Comparison of ENCODE assay signal across 19 cellular contexts in the genomic region with DNA sequence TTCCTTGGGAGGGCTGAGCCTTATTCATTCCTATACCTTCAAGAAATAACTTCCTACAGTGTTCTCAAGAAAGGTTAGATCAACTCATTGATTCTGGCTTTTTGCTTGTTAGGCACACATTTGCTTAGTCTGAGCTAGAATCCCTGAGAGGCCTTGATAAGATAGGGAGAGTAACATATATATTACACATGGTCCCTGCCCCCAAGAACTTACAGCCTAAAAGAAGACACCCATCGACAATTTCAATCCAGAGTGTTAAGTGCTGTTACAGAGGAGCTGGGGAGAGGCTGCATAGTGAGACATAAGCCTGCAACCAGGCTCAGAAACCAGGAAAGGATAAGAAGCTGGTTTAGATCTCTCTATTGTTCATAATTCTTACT.
DNase-seq lines count a peak whose midpoint lies in the region; TF ChIP-seq lines count a peak whose summit lies in the region.
"Had no signal": no experiment of that assay in that cellular context is flagged by ENCODE, and none has a peak within 500 bp of the region (broad histone marks: within the 10 kb centered on the region; RNA-seq: fewer than 3 reads in every experiment).

No MANE protein-coding gene starts in this region.

- H3K18ac ChIP-seq in mesenchymal stem cell (ENCODE audit: low read depth in 1 of 2, low read length in 2 of 2): no peak overlapping the region

- no peak overlapping the region for H4K91ac ChIP-seq in mesenchymal stem cell (ENCODE audit: low read length)

- WGBS in ectodermal cell, 2 experiments: 17 to 60% methylated on average over 1 of the region's 1 CpG
- WGBS in mesenchymal stem cell: no CpG with 5 or more reads among the region's 1 CpG
- 13 to 29% methylated on average over 1 of the region's 1 CpG for WGBS in thyroid gland, 2 donors

- no peak overlapping the region for H2AFZ ChIP-seq in mesenchymal stem cell (ENCODE audit: low read depth, low read length)

- no peak overlapping the region for H2BK15ac ChIP-seq in mesenchymal stem cell (ENCODE audit: low read depth, poor library complexity, severe bottlenecking)

- no peaks in the 10 kb centered on the region for H3K9me3 ChIP-seq in WERI-Rb-1 (ENCODE audit: severe bottlenecking)
- H3K9me3 ChIP-seq in ectodermal cell (ENCODE audit: control insufficient read depth, low read length): no peaks in the 10 kb centered on the region
- H3K9me3 ChIP-seq in mesenchymal stem cell (ENCODE audit: control insufficient read depth, low read length): no peaks in the 10 kb centered on the region
- no peaks in the 10 kb centered on the region for H3K9me3 ChIP-seq in thyroid gland
- H3K9me3 ChIP-seq: body of pancreas, uterus had no signal

- H3K27ac ChIP-seq in WERI-Rb-1: peak overlapping the region; percentile 71
- H3K27ac ChIP-seq in ectodermal cell (ENCODE audit: insufficient read depth, low read depth, low read length, poor library complexity, severe bottlenecking): peak overlapping the region; percentile 0
- no peak overlapping the region for H3K27ac ChIP-seq in mesenchymal stem cell (ENCODE audit: low read length, poor library complexity, severe bottlenecking)
- peak overlapping the region; percentile 18 to 78 (median 50) for H3K27ac ChIP-seq in thyroid gland

- H3K79me1 ChIP-seq in mesenchymal stem cell (replicated peaks; ENCODE audit: low read length, poor library complexity, severe bottlenecking): no peaks in the 10 kb centered on the region

- no peak overlapping the region for H2BK120ac ChIP-seq in mesenchymal stem cell (ENCODE audit: low read depth, low read length)

- H2BK5ac ChIP-seq in mesenchymal stem cell (ENCODE audit: low read depth, low read length, poor library complexity, severe bottlenecking): no peak overlapping the region

- H3K36me3 ChIP-seq in WERI-Rb-1 (peaks cover 5% of the 10 kb centered on the region; the same call in 1 of the 2 replicates), ectodermal cell (ENCODE audit: control insufficient read depth, insufficient read depth, low read length) (peaks cover 13% of the 10 kb centered on the region), mesenchymal stem cell (ENCODE audit: control insufficient read depth in 1 of 2, insufficient read depth in 2 of 2, low read depth in 1 of 2, low read length in 2 of 2) (peaks cover 6 to 100% of the 10 kb centered on the region in 2 experiments), thyroid gland (peaks cover 61 to 71% of the 10 kb centered on the region in 2 donors)
- H3K36me3 ChIP-seq: uterus had no signal

- no peak overlapping the region for H3K23ac ChIP-seq in mesenchymal stem cell (ENCODE audit: low read length in 2 of 2)

- TF ChIP-seq POLR2A in thyroid gland (IDR thresholded peaks at IDR 0.05): no peak

- no peak overlapping the region for H2AK5ac ChIP-seq in mesenchymal stem cell (ENCODE audit: low read length, severe bottlenecking)

- no peak overlapping the region for H4K8ac ChIP-seq in mesenchymal stem cell (ENCODE audit: low read length)

- intact Hi-C loops in thyroid gland (cut with DNase I): no loop called here

- H3K4me1 ChIP-seq in ectodermal cell (ENCODE audit: control insufficient read depth, insufficient read depth, low read length) (peaks cover 27% of the 10 kb centered on the region), mesenchymal stem cell (ENCODE audit: control insufficient read depth, insufficient read depth, low read depth, low read length) (peaks cover 3% of the 10 kb centered on the region), thyroid gland (peaks cover 73 to 80% of the 10 kb centered on the region in 2 donors)
- H3K4me1 ChIP-seq: uterus had no signal

- peak overlapping the region; percentile 34 for H3K9ac ChIP-seq in mesenchymal stem cell (ENCODE audit: low read length)

- H3K4ac ChIP-seq in mesenchymal stem cell (ENCODE audit: low read depth in 1 of 2, low read length in 2 of 2): no peak overlapping the region

- H3K14ac ChIP-seq in mesenchymal stem cell (ENCODE audit: low read length in 2 of 2): no peak overlapping the region

- H3K4me3 ChIP-seq in WERI-Rb-1 (ENCODE audit: low read depth, low read length) (no peak overlapping the region), ectodermal cell (ENCODE audit: insufficient read depth, low read depth, low read length) (peak overlapping the region; percentile 0), mesenchymal stem cell (ENCODE audit: insufficient read depth in 1 of 2, low read depth in 1 of 2, low read length in 2 of 2) (no peak overlapping the region), thyroid gland (replicated peaks in 1 of 3) (no peak overlapping the region)
- H3K4me3 ChIP-seq: body of pancreas, lung, uterus had no signal

- TF ChIP-seq CTCF in WERI-Rb-1 (IDR thresholded peaks at IDR 0.05; ENCODE audit: low read depth, low read length) (no peak), thyroid gland (IDR thresholded peaks at IDR 0.05) (no peak)

- no peak overlapping the region for H3K4me2 ChIP-seq in mesenchymal stem cell (ENCODE audit: low read length, poor library complexity, severe bottlenecking)

- H2BK12ac ChIP-seq in mesenchymal stem cell (ENCODE audit: low read length in 2 of 2): no peak overlapping the region

- DNase-seq in WERI-Rb-1 (no peak), mesenchymal stem cell (no peak), thyroid gland (no peak), NOMO-1 treated with dmso at 0.1 percent for 144 hours (lab: John Stamatoyannopoulos, UW; ENCODE audit: unreplicated experiment) (no peak), NCI-H2107 (lab: John Stamatoyannopoulos, UW) (no peak)
- no peak for DNase-seq in stimulated activated CD4-positive, alpha-beta T cell treated with anti-CD3 and anti-CD28 coated beads, Interleukin-2, amount 100 ng/mL, for 48 hours
- DNase-seq: activated CD4-positive, alpha-beta memory T cell treated with anti-CD3 and anti-CD28 coated beads for 36 hours; activated effector memory CD4-positive, alpha-beta T cell treated with anti-CD3 and anti-CD28 coated beads, Interleukin-2, amount 50 U/mL, for 16 hours; CD4-positive, CD25-positive, alpha-beta regulatory T cell; cortex of kidney; GDM1; HCEC 1CT; NCI-H146; NCI-H2171 treated with DMSO at 0.1 percent for 48 hours; stimulated activated CD4-positive, alpha-beta T cell treated with anti-CD3 and anti-CD28 coated beads, Interleukin-15, amount 100 ng/mL, for 24 hours; uterus had no signal

- H3K27me3 ChIP-seq in WERI-Rb-1 (ENCODE audit: insufficient read depth, low read depth, severe bottlenecking) (no peaks in the 10 kb centered on the region), ectodermal cell (ENCODE audit: control insufficient read depth, insufficient read depth, low read length, poor library complexity, severe bottlenecking) (no peaks in the 10 kb centered on the region), mesenchymal stem cell (ENCODE audit: control insufficient read depth in 1 of 2, insufficient read depth in 1 of 2, low read length in 2 of 2) (no peaks in the 10 kb centered on the region), thyroid gland (no peaks in the 10 kb centered on the region)
- H3K27me3 ChIP-seq: body of pancreas, uterus had no signal
